In genomic region chr11:8671242-8671641, GRCh38 we compare ENCODE assay signal across 8 cellular contexts. TPM values are rescaled to one million over a fixed set of nuclear protein-coding genes. Genes with fewer than 3 reads are reported as not detected.
DNase-seq lines count a peak whose midpoint lies in the region; ATAC-seq and TF ChIP-seq lines count a peak whose summit lies in the region.

No MANE protein-coding gene starts in this region.

- peak overlapping the region; percentile 82 for H3T11ph ChIP-seq in H9 (ENCODE audit: low read length)

- H3K18ac ChIP-seq in H9 (ENCODE audit: insufficient read length, low read depth, low read length): peak overlapping the region; percentile 80

- H3K4me2 ChIP-seq in H9 (ENCODE audit: insufficient read depth, insufficient read length, low read length): peak overlapping the region; percentile 15

- H3K14ac ChIP-seq in H9 (ENCODE audit: insufficient read depth, low read length): peak overlapping the region; percentile 85; the same call in 1 of the 2 replicates

- H3K27ac ChIP-seq in H9 (ENCODE audit: insufficient read length, low read depth, low read length): peak overlapping the region; percentile 96
- no peak overlapping the region for H3K27ac ChIP-seq in CD4-positive, alpha-beta memory T cell (ENCODE audit: low read depth, low read length)

- H2BK15ac ChIP-seq in H9 (ENCODE audit: low read depth, low read length): no peak overlapping the region

- H3K23me2 ChIP-seq in H9 (ENCODE audit: insufficient read length, low read depth, low read length, poor library complexity, severe bottlenecking): no peaks in the 10 kb centered on the region

- no peaks in the 10 kb centered on the region for H3K27me3 Mint-ChIP-seq in H9 (ENCODE audit: low read depth)
- no peaks in the 10 kb centered on the region for H3K27me3 Mint-ChIP-seq in activated T-helper 1 cell treated with anti-CD3 and anti-CD28 coated beads, Interleukin-12 subunit alpha, Interleukin-12 subunit beta, Interleukin-2, Interleukin-4 antibody, amounts not matched to agents 30 ng/mL and 10 ng/mL and 1 ng/mL, durations not matched to agents 14 hours and 24 hours and 36 hours (ENCODE audit: insufficient read depth)
- H3K27me3 Mint-ChIP-seq in CD4-positive, alpha-beta memory T cell: no peaks in the 10 kb centered on the region

- CTCF ChIA-PET in CD4-positive, alpha-beta memory T cell (lab: Charles Lee; ENCODE audit: partially characterized antibody): no interaction called here

- H3K36me3 ChIP-seq in CD4-positive, alpha-beta memory T cell (ENCODE audit: insufficient read depth, low read length): peaks cover 15% of the 10 kb centered on the region

- H2AFZ ChIP-seq in H9 (ENCODE audit: low read length): no peak overlapping the region

- ATAC-seq in Right ventricle myocardium superior (ENCODE audit: poor library complexity) (peak; percentile 95), GM21360 (IDR thresholded peaks at IDR 0.05; ENCODE audit: unreplicated experiment) (no peak), HG03442 (IDR thresholded peaks at IDR 0.05; ENCODE audit: unreplicated experiment) (no peak)

- no peak overlapping the region for H2BK5ac ChIP-seq in H9 (ENCODE audit: insufficient read length, low read length)

- H2BK120ac ChIP-seq in H9 (ENCODE audit: low read depth, low read length, poor library complexity, severe bottlenecking): peak overlapping the region; percentile 51

- WGBS in H9 (ENCODE audit: extremely low coverage, insufficient read length, low lambda C conversion rate): no CpG with 5 or more reads among the region's 4 CpGs

- H3K23ac ChIP-seq in H9 (ENCODE audit: insufficient read length, low read depth, low read length): no peak overlapping the region

- H4K20me1 ChIP-seq in H9 (ENCODE audit: control insufficient read depth, insufficient read depth, insufficient read length): no peaks in the 10 kb centered on the region

- H3K9me3 Mint-ChIP-seq in H9: no peaks in the 10 kb centered on the region
- no peaks in the 10 kb centered on the region for H3K9me3 Mint-ChIP-seq in activated T-helper 1 cell treated with anti-CD3 and anti-CD28 coated beads, Interleukin-12 subunit alpha, Interleukin-12 subunit beta, Interleukin-2, Interleukin-4 antibody, amounts not matched to agents 30 ng/mL and 10 ng/mL and 1 ng/mL, durations not matched to agents 14 hours and 24 hours and 36 hours
- H3K9me3 Mint-ChIP-seq in CD4-positive, alpha-beta memory T cell: no peaks in the 10 kb centered on the region

- H3K56ac ChIP-seq in H9 (ENCODE audit: insufficient read length, low read depth, low read length): no peak overlapping the region

- POLR2A ChIA-PET in CD4-positive, alpha-beta memory T cell (lab: Charles Lee; ENCODE audit: partially characterized antibody): interaction anchor here (1.6 kb wide), 1 partner anchor 11 kb away, joined by 6 read pairs; the partner anchor contains the start of genes RPL27A and TRIM66

- peak overlapping the region; percentile 98 to 99 (median 98) for H3K27ac Mint-ChIP-seq in H9
- peak overlapping the region; percentile 40 for H3K27ac Mint-ChIP-seq in activated T-helper 1 cell treated with anti-CD3 and anti-CD28 coated beads, Interleukin-12 subunit alpha, Interleukin-12 subunit beta, Interleukin-2, Interleukin-4 antibody, amounts not matched to agents 30 ng/mL and 10 ng/mL and 1 ng/mL, durations not matched to agents 14 hours and 24 hours and 36 hours
- H3K27ac Mint-ChIP-seq in CD4-positive, alpha-beta memory T cell: no peak overlapping the region

- no peak overlapping the region for H4K8ac ChIP-seq in H9 (replicated peaks; ENCODE audit: insufficient read length, low read depth, low read length)

- peak; percentile 83 for DNase-seq in H9
- DNase-seq in activated T-helper 1 cell treated with anti-CD3 and anti-CD28 coated beads, Interleukin-12 subunit alpha, Interleukin-12 subunit beta, Interleukin-2, Interleukin-4 antibody, amounts not matched to agents 30 ng/mL and 10 ng/mL and 1 ng/mL, durations not matched to agents 14 hours and 24 hours and 36 hours (ENCODE audit: low spot score): no peak
- DNase-seq in Right ventricle myocardium superior: peak; percentile 53
- DNase-seq in putamen (ENCODE audit: low spot score): peak; percentile 71
- DNase-seq in CD4-positive, alpha-beta memory T cell: no peak
- DNase-seq in CD1c-positive myeloid dendritic cell (ENCODE audit: extremely low spot score): no peak

- H4K5ac ChIP-seq in H9 (ENCODE audit: insufficient read length, low read depth, low read length): no peak overlapping the region

- H3K36me3 Mint-ChIP-seq in H9 (ENCODE audit: insufficient read depth in 1 of 3, low read depth in 3 of 3): no peaks in the 10 kb centered on the region
- H3K36me3 Mint-ChIP-seq in activated T-helper 1 cell treated with anti-CD3 and anti-CD28 coated beads, Interleukin-12 subunit alpha, Interleukin-12 subunit beta, Interleukin-2, Interleukin-4 antibody, amounts not matched to agents 30 ng/mL and 10 ng/mL and 1 ng/mL, durations not matched to agents 14 hours and 24 hours and 36 hours (ENCODE audit: low read depth): peaks cover 11% of the 10 kb centered on the region
- peaks cover 37 to 46% of the 10 kb centered on the region in 2 donors for H3K36me3 Mint-ChIP-seq in CD4-positive, alpha-beta memory T cell

- no peak for TF ChIP-seq CTCF in H9 (conservative IDR thresholded peaks at IDR 0.05)

- H3K9me3 ChIP-seq in H9 (ENCODE audit: control insufficient read depth, low read depth, low read length): no peaks in the 10 kb centered on the region
- no peaks in the 10 kb centered on the region for H3K9me3 ChIP-seq in CD4-positive, alpha-beta memory T cell (ENCODE audit: control insufficient read depth in 1 of 2, low read length in 2 of 2)

- H3K4me3 Mint-ChIP-seq in H9: peak overlapping the region; percentile 43 to 50; a peak in 4 of 5 replicates
- H3K4me3 Mint-ChIP-seq in activated T-helper 1 cell treated with anti-CD3 and anti-CD28 coated beads, Interleukin-12 subunit alpha, Interleukin-12 subunit beta, Interleukin-2, Interleukin-4 antibody, amounts not matched to agents 30 ng/mL and 10 ng/mL and 1 ng/mL, durations not matched to agents 14 hours and 24 hours and 36 hours: no peak overlapping the region
- H3K4me3 Mint-ChIP-seq in CD4-positive, alpha-beta memory T cell: no peak overlapping the region

- no peak overlapping the region for H4K91ac ChIP-seq in H9 (ENCODE audit: insufficient read length, low read depth, low read length)

- H3K9ac ChIP-seq in H9 (ENCODE audit: extremely low read depth, insufficient read length, low read length): no peak overlapping the region

- H3K4me1 Mint-ChIP-seq in H9: peaks cover 28 to 29% of the 10 kb centered on the region in 2 experiments
- peaks cover 16% of the 10 kb centered on the region for H3K4me1 Mint-ChIP-seq in activated T-helper 1 cell treated with anti-CD3 and anti-CD28 coated beads, Interleukin-12 subunit alpha, Interleukin-12 subunit beta, Interleukin-2, Interleukin-4 antibody, amounts not matched to agents 30 ng/mL and 10 ng/mL and 1 ng/mL, durations not matched to agents 14 hours and 24 hours and 36 hours (ENCODE audit: low read depth)
- H3K4me1 Mint-ChIP-seq in CD4-positive, alpha-beta memory T cell: peaks cover 0 to 2% (median 0%) of the 10 kb centered on the region in 4 donors

- H3K27me3 ChIP-seq in H9 (ENCODE audit: insufficient read depth, low read length): no peaks in the 10 kb centered on the region
- no peaks in the 10 kb centered on the region for H3K27me3 ChIP-seq in CD4-positive, alpha-beta memory T cell (ENCODE audit: insufficient read depth, low read length)

- H3K79me1 ChIP-seq in H9 (ENCODE audit: insufficient read depth, low read depth, low read length, poor library complexity, severe bottlenecking): no peaks in the 10 kb centered on the region

- H2BK12ac ChIP-seq in H9 (ENCODE audit: insufficient read length, low read depth, low read length): no peak overlapping the region

- intact Hi-C loops in activated T-helper 1 cell treated with anti-CD3 and anti-CD28 coated beads, Interleukin-12 subunit alpha, Interleukin-12 subunit beta, Interleukin-2, Interleukin-4 antibody, amounts not matched to agents 30 ng/mL and 10 ng/mL and 1 ng/mL, durations not matched to agents 14 hours and 24 hours and 36 hours (cut with micrococcal nuclease): no loop called here
- intact Hi-C loops in Right ventricle myocardium superior (cut with DNase I): no loop called here
- intact Hi-C loops in CD4-positive, alpha-beta memory T cell (cut with micrococcal nuclease): no loop called here

- no peak overlapping the region for H2AK5ac ChIP-seq in H9 (ENCODE audit: insufficient read length, low read length)

- no peak overlapping the region for H3K4ac ChIP-seq in H9 (ENCODE audit: low read depth, low read length)

- H3K4me1 ChIP-seq in H9 (ENCODE audit: insufficient read depth, low read length): peaks cover 9% of the 10 kb centered on the region; the same call in 1 of the 2 replicates
- no peaks in the 10 kb centered on the region for H3K4me1 ChIP-seq in CD4-positive, alpha-beta memory T cell (ENCODE audit: insufficient read depth, low read length)

- H3K4me3 ChIP-seq in CD4-positive, alpha-beta memory T cell (ENCODE audit: low read length in 2 of 2): no peak overlapping the region

- no peaks in the 10 kb centered on the region for H3K79me2 ChIP-seq in H9 (ENCODE audit: insufficient read depth, low read length)

- H2BK20ac ChIP-seq in H9 (ENCODE audit: low read depth, low read length, poor library complexity, severe bottlenecking): peak overlapping the region; percentile 76

RNA-seq across cellular contexts. Expression of gene TRIM66, which starts 11.2 kb away (rescaled TPM):
- total RNA-seq in H9 (2021) (2.0 and 2.1 TPM in 2 replicates), Right ventricle myocardium superior (2.4 TPM)
- total RNA-seq in activated T-helper 1 cell treated with anti-CD3 and anti-CD28 coated beads, Interleukin-12 subunit alpha, Interleukin-12 subunit beta, Interleukin-2, Interleukin-4 antibody, amounts not matched to agents 30 ng/mL and 10 ng/mL and 1 ng/mL, durations not matched to agents 14 hours and 24 hours and 36 hours: 11.7 and 14.2 TPM in 2 replicates
- 10 to 100 TPM; 25.0 to 31.3 TPM for total RNA-seq in CD4-positive, alpha-beta memory T cell
- polyA plus RNA-seq in CD4-positive, alpha-beta memory T cell: under 1 TPM in 1 of 2 donors, not detected in 1; 0.67 TPM

RNA-seq across cellular contexts. Expression of gene RPL27A, which starts 11.3 kb away (rescaled TPM):
- total RNA-seq in H9 (2021) (1,150 and 1,152 TPM in 2 replicates), Right ventricle myocardium superior (549 TPM)
- 679 and 691 TPM in 2 replicates for total RNA-seq in activated T-helper 1 cell treated with anti-CD3 and anti-CD28 coated beads, Interleukin-12 subunit alpha, Interleukin-12 subunit beta, Interleukin-2, Interleukin-4 antibody, amounts not matched to agents 30 ng/mL and 10 ng/mL and 1 ng/mL, durations not matched to agents 14 hours and 24 hours and 36 hours
- total RNA-seq in CD4-positive, alpha-beta memory T cell: 1,000 to 10,000 TPM; 1,456 to 1,504 TPM
- 1,000 to 10,000 TPM; 3,607 to 3,736 TPM for polyA plus RNA-seq in CD4-positive, alpha-beta memory T cell

Comparison
In these comparisons a context has a peak if more than half of its experiments do, and no peak if none do; other contexts are left out.
1. DNase-seq: peak in H9 (single experiment), Right ventricle myocardium superior (single experiment) and putamen (single experiment); none in activated T-helper 1 cell treated with anti-CD3 and anti-CD28 coated beads, Interleukin-12 subunit alpha, Interleukin-12 subunit beta, Interleukin-2, Interleukin-4 antibody, amounts not matched to agents 30 ng/mL and 10 ng/mL and 1 ng/mL, durations not matched to agents 14 hours and 24 hours and 36 hours (single experiment), CD4-positive, alpha-beta memory T cell (0 of 5) and CD1c-positive myeloid dendritic cell (single experiment).
2. H3K27ac Mint-ChIP-seq: peak in H9 (3 of 3) and activated T-helper 1 cell treated with anti-CD3 and anti-CD28 coated beads, Interleukin-12 subunit alpha, Interleukin-12 subunit beta, Interleukin-2, Interleukin-4 antibody, amounts not matched to agents 30 ng/mL and 10 ng/mL and 1 ng/mL, durations not matched to agents 14 hours and 24 hours and 36 hours (single experiment); none in CD4-positive, alpha-beta memory T cell (0 of 7).
3. H3K4me3 Mint-ChIP-seq: peak in H9 (2 of 2); none in activated T-helper 1 cell treated with anti-CD3 and anti-CD28 coated beads, Interleukin-12 subunit alpha, Interleukin-12 subunit beta, Interleukin-2, Interleukin-4 antibody, amounts not matched to agents 30 ng/mL and 10 ng/mL and 1 ng/mL, durations not matched to agents 14 hours and 24 hours and 36 hours (single experiment) and CD4-positive, alpha-beta memory T cell (0 of 8).